Comparison of ENCODE assay signal across 8 cellular contexts in the genomic region with DNA sequence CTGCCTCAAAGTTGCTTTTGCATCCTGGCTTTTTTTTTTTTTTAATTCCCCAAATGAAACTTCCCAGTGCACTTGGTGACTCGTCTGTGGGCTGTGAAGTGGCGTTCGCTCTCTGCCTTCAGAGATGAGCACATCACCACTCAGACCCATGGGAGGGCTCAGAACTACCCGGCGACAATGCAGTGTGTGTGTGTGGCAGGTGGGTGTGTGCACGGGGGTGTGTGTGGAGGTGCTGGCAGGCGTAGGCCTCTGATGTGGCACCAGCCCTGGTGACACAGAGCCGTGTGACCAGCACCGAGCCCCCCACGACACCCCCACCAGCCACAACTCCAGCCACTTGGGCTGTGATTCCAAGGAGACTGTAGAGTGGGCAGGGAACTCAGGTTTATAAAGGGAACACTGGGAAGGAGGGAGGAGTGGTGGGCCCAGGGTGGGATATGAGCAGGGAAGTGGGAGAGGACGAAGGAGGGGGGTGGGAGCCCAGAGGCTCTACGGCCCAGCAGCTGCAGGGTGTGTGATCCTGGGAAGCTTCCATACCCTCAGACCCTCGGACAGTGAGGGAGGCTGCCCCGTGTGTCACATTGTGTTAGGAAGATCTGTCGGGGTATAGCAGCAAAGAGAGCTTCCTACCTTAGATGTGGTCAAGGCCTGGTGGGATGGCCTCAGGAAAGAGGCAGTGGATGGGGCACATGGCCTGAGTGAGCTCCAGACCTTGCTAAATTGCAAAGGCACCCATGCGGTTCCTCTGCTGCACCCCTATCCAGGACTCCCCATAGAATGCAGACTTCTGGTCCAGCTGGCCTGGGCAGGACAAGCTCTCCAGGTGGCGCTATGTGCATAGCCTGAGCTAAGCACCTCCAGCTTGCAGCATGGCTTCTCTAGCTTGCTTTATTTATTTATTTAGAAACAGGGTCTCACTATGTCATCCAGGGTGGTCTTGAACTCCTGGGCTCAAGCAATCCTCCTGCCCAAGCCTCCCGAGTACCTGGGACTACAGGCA. TPM values are rescaled to one million over a fixed set of nuclear protein-coding genes. Genes with fewer than 3 reads are reported as not detected.
DNase-seq lines count a peak whose midpoint lies in the region; ATAC-seq, FAIRE-seq and TF ChIP-seq lines count a peak whose summit lies in the region.

No MANE protein-coding gene starts in this region.

- H3K27me3 ChIP-seq in bronchial epithelial cell (ENCODE audit: control insufficient read depth, insufficient read depth, low read length), result no peaks in the 10 kb centered on the region
- no peaks in the 10 kb centered on the region for H3K27me3 ChIP-seq in lung (ENCODE audit: control insufficient read depth, insufficient read depth)

- H3K4me1 ChIP-seq in lung (ENCODE audit: control insufficient read depth in 2 of 2, insufficient read depth in 2 of 2, low read length in 2 of 2), result peaks cover 0 to under 1% of the 10 kb centered on the region in 2 donors

- DNase-seq in NCI-H146 (lab: John Stamatoyannopoulos, UW) (peak; percentile 7), NCI-H146 treated with DMSO at 0.1 percent for 48 hours (lab: John Stamatoyannopoulos, UW; ENCODE audit: unreplicated experiment) (no peak), M059J (ENCODE audit: low read depth) (peak; percentile 50), bronchial epithelial cell (ENCODE audit: low read depth) (peak; percentile 29), lung (ENCODE audit: low spot score) (no peak), NCI-H2029 treated with DMSO at 0.1 percent for 48 hours (lab: John Stamatoyannopoulos, UW) (no peak)

- no peak for ATAC-seq in lung (ENCODE audit: insufficient read depth, low FRiP score)
- ATAC-seq in GM18861 (IDR thresholded peaks at IDR 0.05; ENCODE audit: unreplicated experiment), result no peak
- ATAC-seq in HG02623 (IDR thresholded peaks at IDR 0.05; ENCODE audit: unreplicated experiment), result no peak

- H3K9me3 ChIP-seq in lung (ENCODE audit: control insufficient read depth in 2 of 2, insufficient read depth in 1 of 2, low read length in 1 of 2), result no peaks in the 10 kb centered on the region

- H3K4me3 ChIP-seq in bronchial epithelial cell (ENCODE audit: low read depth, low read length) (no peak overlapping the region), lung (no peak overlapping the region)

- no peak overlapping the region for H3K27ac ChIP-seq in lung (ENCODE audit: low read depth in 1 of 2, low read length in 1 of 2)

- WGBS in lung, 2 donors, result 78% methylated on average over 18 of the region's 18 CpGs

- H3K36me3 ChIP-seq in bronchial epithelial cell (ENCODE audit: control insufficient read depth, insufficient read depth, low read length) (no peaks in the 10 kb centered on the region), lung (ENCODE audit: control insufficient read depth in 2 of 2, insufficient read depth in 2 of 2, low read length in 2 of 2) (no peaks in the 10 kb centered on the region)

- TF ChIP-seq CTCF in bronchial epithelial cell (IDR thresholded peaks at IDR 0.05; ENCODE audit: insufficient read depth, low read length, severe bottlenecking) (peak; percentile 64), lung (IDR thresholded peaks at IDR 0.05; ENCODE audit: control extremely low read depth, extremely low read depth) (peak; percentile 2)

- FAIRE-seq in bronchial epithelial cell (lab: Jason Lieb, UNC), result no peak

RNA-seq across cellular contexts. Expression of a gene that starts 5.8 kb away (rescaled TPM):
- total RNA-seq in M059J (2014; rRNA removed; shearing (Covaris generic)), result 40.8 and 56.7 TPM in 2 replicates
- total RNA-seq in bronchial epithelial cell (7.9 and 9.9 TPM in 2 replicates), lung (10 to 100 TPM; 28.6 to 76.0 TPM)
- polyA plus RNA-seq in lung, result 10 to 100 TPM; 26.5 to 31.7 TPM

Comparison
In these comparisons a context has a peak if more than half of its experiments do, and no peak if none do; other contexts are left out.
1. DNase-seq: peak in NCI-H146 (single experiment), M059J (single experiment) and bronchial epithelial cell (single experiment); none in NCI-H146 treated with DMSO at 0.1 percent for 48 hours (single experiment), lung (single experiment) and NCI-H2029 treated with DMSO at 0.1 percent for 48 hours (single experiment).